Comparison of ENCODE assay signal across 25 cellular contexts in the genomic region with DNA sequence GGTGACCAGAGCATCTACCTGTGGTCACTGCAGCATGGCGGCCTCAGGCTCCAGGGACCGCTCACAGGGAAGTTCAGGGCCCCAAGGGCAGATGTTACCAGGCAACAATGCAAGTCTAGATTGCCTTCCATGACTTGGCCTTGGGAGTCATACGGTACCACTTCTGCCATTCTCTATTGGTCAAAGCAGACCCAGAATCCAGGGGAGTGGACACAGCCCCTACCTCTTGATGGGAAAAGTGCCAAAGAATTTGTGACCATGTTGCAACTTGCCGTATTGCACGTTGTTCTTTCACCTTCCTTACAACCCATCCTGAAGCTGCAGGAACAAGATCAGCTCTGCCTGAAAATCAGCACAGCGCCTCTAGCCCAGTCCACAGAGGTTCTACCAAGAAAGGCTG.
"Had no signal": no experiment of that assay in that cellular context is flagged by ENCODE, and none has a peak within 500 bp of the region (broad histone marks: within the 10 kb centered on the region; RNA-seq: fewer than 3 reads in every experiment).

No MANE protein-coding gene starts in this region.

- H2AFZ ChIP-seq: parathyroid adenoma had no signal

- H3K36me3 ChIP-seq: esophagus squamous epithelium, sigmoid colon, spleen, tibial nerve, upper lobe of left lung, uterus had no signal

- ATAC-seq: naive thymus-derived CD4-positive, alpha-beta T cell; stimulated activated memory B cell treated with anti-CD40 and anti-IgM and Interleukin-4, amounts not matched to agents 10 μg/mL and 1 μg/mL and 100 μg/mL, for 72 hours; stimulated activated naive CD8-positive, alpha-beta T cell treated with anti-CD3 and anti-CD28 coated beads, Interleukin-15, Interleukin-2, amounts not matched to agents 100 U/mL and 50 U/mL, for 24 hours had no signal

- H3K36me3 Mint-ChIP-seq: stimulated activated memory B cell treated with anti-CD40 and anti-IgM and Interleukin-4, amounts not matched to agents 10 μg/mL and 1 μg/mL and 100 μg/mL, for 72 hours had no signal

- H3K9me3 Mint-ChIP-seq: nephron progenitor cell; stimulated activated memory B cell treated with anti-CD40 and anti-IgM and Interleukin-4, amounts not matched to agents 10 μg/mL and 1 μg/mL and 100 μg/mL, for 72 hours had no signal

- H3K9ac ChIP-seq: parathyroid adenoma had no signal

- H3K27me3 ChIP-seq: esophagus squamous epithelium, sigmoid colon, spleen, testis, tibial nerve, upper lobe of left lung, uterus had no signal

- DNase-seq: caudate nucleus; cerebellar nuclear complex; dermis blood vessel endothelial cell; effector memory CD4-positive, alpha-beta T cell; erythroblast; esophagus squamous epithelium; foreskin melanocyte; kidney; mesendoderm; midbrain; naive thymus-derived CD4-positive, alpha-beta T cell; nephron progenitor cell; occipital lobe; sigmoid colon; spleen; stimulated activated CD4-positive, alpha-beta T cell treated with anti-CD3 and anti-CD28 coated beads, Interleukin-4, amount 100 ng/mL, for 4 hours; stimulated activated naive CD8-positive, alpha-beta T cell treated with anti-CD3 and anti-CD28 coated beads, Interleukin-15, Interleukin-2, amounts not matched to agents 100 U/mL and 50 U/mL, for 24 hours; substantia nigra; testis; uterus had no signal

- H3K27ac Mint-ChIP-seq: nephron progenitor cell; progenitor cell of endocrine pancreas; stimulated activated memory B cell treated with anti-CD40 and anti-IgM and Interleukin-4, amounts not matched to agents 10 μg/mL and 1 μg/mL and 100 μg/mL, for 72 hours had no signal

- H3K4me3 ChIP-seq: esophagus squamous epithelium, sigmoid colon, spleen, testis, tibial nerve, upper lobe of left lung, uterus had no signal

- H3K79me2 ChIP-seq: parathyroid adenoma had no signal

- H3K27me3 Mint-ChIP-seq: naive thymus-derived CD4-positive, alpha-beta T cell; progenitor cell of endocrine pancreas; stimulated activated memory B cell treated with anti-CD40 and anti-IgM and Interleukin-4, amounts not matched to agents 10 μg/mL and 1 μg/mL and 100 μg/mL, for 72 hours had no signal

- H3K9me3 ChIP-seq: esophagus squamous epithelium, sigmoid colon, spleen, testis, tibial nerve, upper lobe of left lung, uterus had no signal

- H3K4me3 Mint-ChIP-seq: naive thymus-derived CD4-positive, alpha-beta T cell; nephron progenitor cell; stimulated activated memory B cell treated with anti-CD40 and anti-IgM and Interleukin-4, amounts not matched to agents 10 μg/mL and 1 μg/mL and 100 μg/mL, for 72 hours had no signal

- H3K27ac ChIP-seq: parathyroid adenoma, sigmoid colon, upper lobe of left lung, uterus had no signal

- H3K4me1 ChIP-seq: parathyroid adenoma, testis, uterus had no signal
